ENCODE assay signal across 21 cellular contexts in genomic region chr6:12648171-12648570, GRCh38.
"Had no signal": no experiment of that assay in that cellular context is flagged by ENCODE, and none has a peak within 500 bp of the region (broad histone marks: within the 10 kb centered on the region; RNA-seq: fewer than 3 reads in every experiment).

No MANE protein-coding gene starts in this region.

- H3K36me3 ChIP-seq: colonic mucosa, gastrocnemius medialis, left lung, neural progenitor cell, prostate gland, suprapubic skin, transverse colon, upper lobe of right lung, vagina had no signal

- H3K27ac ChIP-seq: colonic mucosa, gastrocnemius medialis, left lung, neural progenitor cell, prostate gland, suprapubic skin, transverse colon, upper lobe of right lung, vagina had no signal

- FAIRE-seq: endothelial cell of umbilical vein, small intestine had no signal

- H3K4me1 ChIP-seq: colonic mucosa, gastrocnemius medialis, left lung, neural progenitor cell, prostate gland, suprapubic skin, transverse colon, upper lobe of right lung, vagina had no signal

- H3K4me2 ChIP-seq: neural progenitor cell had no signal

- H3K27me3 ChIP-seq: colonic mucosa, gastrocnemius medialis, left lung, neural progenitor cell, upper lobe of right lung, vagina had no signal

- H2AFZ ChIP-seq: neural progenitor cell had no signal

- H3K4me3 ChIP-seq: colonic mucosa, gastrocnemius medialis, left lung, neural progenitor cell, prostate gland, suprapubic skin, transverse colon, upper lobe of right lung, vagina had no signal

- DNase-seq: colonic mucosa; dermis blood vessel endothelial cell; effector memory CD4-positive, alpha-beta T cell; gastrocnemius medialis; head of caudate nucleus; left cardiac atrium; left lung; mesenchymal stem cell; naive thymus-derived CD4-positive, alpha-beta T cell; right cardiac atrium; small intestine; stimulated activated CD4-positive, alpha-beta T cell treated with anti-CD3 and anti-CD28 coated beads, Interleukin-15, amount 100 ng/mL, for 24 hours; stimulated activated CD4-positive, alpha-beta T cell treated with anti-CD3 and anti-CD28 coated beads, Interleukin-2, amount 100 ng/mL, for 48 hours; stimulated activated naive B cell treated with anti-CD40 and anti-IgM and Interleukin-4, amounts not matched to agents 10 μg/mL and 1 μg/mL and 100 μg/mL, for 72 hours; transverse colon; upper lobe of right lung had no signal

- H3K9me3 ChIP-seq: colonic mucosa, gastrocnemius medialis, left lung, prostate gland, upper lobe of right lung, vagina had no signal
